Comparison of ENCODE assay signal across 9 cellular contexts in genomic region chr15:72358532-72359180, GRCh38. TPM values are rescaled to one million over a fixed set of nuclear protein-coding genes. Genes with fewer than 3 reads are reported as not detected.
DNase-seq lines count a peak whose midpoint lies in the region; ATAC-seq and TF ChIP-seq lines count a peak whose summit lies in the region.
"Had no signal": no experiment of that assay in that cellular context is flagged by ENCODE, and none has a peak within 500 bp of the region (broad histone marks: within the 10 kb centered on the region; RNA-seq: fewer than 3 reads in every experiment).

No MANE protein-coding gene starts in this region.

- TF ChIP-seq CTCF in C4-2B (conservative IDR thresholded peaks at IDR 0.05), result no peak
- TF ChIP-seq CTCF in CD8-positive, alpha-beta T cell (IDR thresholded peaks at IDR 0.05), result no peak

- H3K36me3 Mint-ChIP-seq in CD8-positive, alpha-beta T cell, result peaks cover 48% of the 10 kb centered on the region
- H3K36me3 Mint-ChIP-seq in naive thymus-derived CD8-positive, alpha-beta T cell, result peaks cover 0 to 47% (median 4%) of the 10 kb centered on the region in 3 donors

- H3K27me3 Mint-ChIP-seq in CD8-positive, alpha-beta T cell (ENCODE audit: low read depth), result no peaks in the 10 kb centered on the region
- H3K27me3 Mint-ChIP-seq in naive thymus-derived CD8-positive, alpha-beta T cell, result no peaks in the 10 kb centered on the region

- no peak overlapping the region for H3K4me3 ChIP-seq in CD8-positive, alpha-beta T cell (ENCODE audit: low read depth, low read length)

- H3K27ac ChIP-seq in C4-2B, result peak overlapping the region; percentile 72
- H3K27ac ChIP-seq in CD8-positive, alpha-beta T cell (ENCODE audit: low read depth, low read length), result no peak overlapping the region

- H3K9me3 Mint-ChIP-seq in CD8-positive, alpha-beta T cell, result no peaks in the 10 kb centered on the region
- H3K9me3 Mint-ChIP-seq in naive thymus-derived CD8-positive, alpha-beta T cell, result no peaks in the 10 kb centered on the region

- H3K27me3 ChIP-seq in CD8-positive, alpha-beta T cell (ENCODE audit: insufficient read depth, low read length), result no peaks in the 10 kb centered on the region

- CTCF ChIA-PET in CD8-positive, alpha-beta T cell (lab: Charles Lee), result interaction anchor here (1.4 kb wide), 1 partner anchor 14 kb away, joined by 3 read pairs; no protein-coding TSS in a partner anchor

- no peak overlapping the region for H3K27ac Mint-ChIP-seq in CD8-positive, alpha-beta T cell
- peak overlapping the region in 4 of 10 donors; percentile 8 to 60 (median 30) for H3K27ac Mint-ChIP-seq in naive thymus-derived CD8-positive, alpha-beta T cell

- POLR2A ChIA-PET in CD8-positive, alpha-beta T cell (lab: Charles Lee), result no interaction called here
- POLR2A ChIA-PET in naive thymus-derived CD8-positive, alpha-beta T cell (lab: Charles Lee), result no interaction called here

- no peak for ATAC-seq in CD8-positive, alpha-beta T cell
- ATAC-seq in GM19467 (IDR thresholded peaks at IDR 0.05; ENCODE audit: unreplicated experiment), result no peak
- no peak for ATAC-seq in naive thymus-derived CD8-positive, alpha-beta T cell

- DNase-seq in HT1080 (ENCODE audit: low read depth) (peak; percentile 70), dedifferentiated amniotic fluid mesenchymal stem cell (ENCODE audit: extremely low spot score) (peak; percentile 74), myocyte (ENCODE audit: low read depth) (peak; percentile 89), SK-N-DZ (ENCODE audit: low spot score) (no peak)
- DNase-seq in CD8-positive, alpha-beta T cell, result no peak
- no peak for DNase-seq in naive thymus-derived CD8-positive, alpha-beta T cell

- H3K4me1 Mint-ChIP-seq in CD8-positive, alpha-beta T cell (ENCODE audit: low read depth), result peaks cover 18% of the 10 kb centered on the region
- H3K4me1 Mint-ChIP-seq in naive thymus-derived CD8-positive, alpha-beta T cell, result peaks cover 5 to 21% (median 14%) of the 10 kb centered on the region in 4 donors

- H3K4me3 Mint-ChIP-seq in CD8-positive, alpha-beta T cell, result no peak overlapping the region
- peak overlapping the region in 2 of 10 donors; percentile 1 to 29 for H3K4me3 Mint-ChIP-seq in naive thymus-derived CD8-positive, alpha-beta T cell

- no peaks in the 10 kb centered on the region for H3K4me1 ChIP-seq in CD8-positive, alpha-beta T cell (ENCODE audit: insufficient read depth, low read length)

- H3K9me3 ChIP-seq in CD8-positive, alpha-beta T cell (ENCODE audit: low read length), result no peaks in the 10 kb centered on the region

- peaks cover 23% of the 10 kb centered on the region for H3K36me3 ChIP-seq in CD8-positive, alpha-beta T cell (ENCODE audit: insufficient read depth, low read length)

- intact Hi-C loops in CD8-positive, alpha-beta T cell (cut with DNase I, micrococcal nuclease), result no loop called here

RNA-seq across cellular contexts. Expression of gene HEXA, which starts 17.2 kb away (rescaled TPM):
- total RNA-seq in HT1080 (2014; rRNA removed; shearing (Covaris generic)), result 75.7 and 83.2 TPM in 2 replicates
- 95.8 and 108 TPM in 2 replicates for polyA plus RNA-seq in HT1080 (2015; cell fraction: cytosol; rRNA removed)
- 261 and 278 TPM in 2 replicates for polyA plus RNA-seq in HT1080 (2015; cell fraction: nucleus; rRNA removed)
- 153 and 159 TPM in 2 replicates for total RNA-seq in myocyte
- polyA plus RNA-seq in myocyte (2012), result 209 TPM
- total RNA-seq in CD8-positive, alpha-beta T cell, result 10 to 100 TPM; 68.6 to 76.0 TPM
- total RNA-seq in naive thymus-derived CD8-positive, alpha-beta T cell, result 100 to 1,000 TPM; 102 to 110 TPM
- 100 to 1,000 TPM in 1 of 3 donors, 10 to 100 TPM in 2; 80.0 to 113 (median 94.7) TPM for polyA plus RNA-seq in naive thymus-derived CD8-positive, alpha-beta T cell
- polyA plus RNA-seq in SK-N-DZ (2014; cell fraction: cytosol; rRNA removed), result 66.5 and 67.2 TPM in 2 replicates
- 155 and 158 TPM in 2 replicates for polyA plus RNA-seq in SK-N-DZ (2014; cell fraction: nucleus; rRNA removed)

RNA-seq across cellular contexts. Expression of gene CELF6, which starts 38.7 kb away (rescaled TPM):
- 0.34 TPM in 1 of 2 replicates, not detected in the other for total RNA-seq in HT1080 (2014; rRNA removed; shearing (Covaris generic))
- 0.18 TPM in 1 of 2 replicates, not detected in the other for polyA plus RNA-seq in HT1080 (2015; cell fraction: cytosol; rRNA removed)
- polyA plus RNA-seq in HT1080 (2015; cell fraction: nucleus; rRNA removed), result 2.2 and 3.4 TPM in 2 replicates
- 1.0 and 2.4 TPM in 2 replicates for total RNA-seq in myocyte
- polyA plus RNA-seq in myocyte (2012), result 1.0 TPM
- 1 to 10 TPM; 2.4 to 2.7 TPM for total RNA-seq in CD8-positive, alpha-beta T cell
- total RNA-seq in naive thymus-derived CD8-positive, alpha-beta T cell, result 1 to 10 TPM; 4.7 to 5.9 TPM
- polyA plus RNA-seq in naive thymus-derived CD8-positive, alpha-beta T cell, result under 1 TPM in 1 of 3 donors, not detected in 2; 0.18 TPM
- polyA plus RNA-seq in SK-N-DZ (2014; cell fraction: cytosol; rRNA removed), result 3.0 and 3.4 TPM in 2 replicates
- polyA plus RNA-seq in SK-N-DZ (2014; cell fraction: nucleus; rRNA removed), result 6.7 and 7.7 TPM in 2 replicates

RNA-seq across cellular contexts. Expression of gene TMEM202, which starts 39.4 kb away (rescaled TPM):
- not detected in 2 replicates for total RNA-seq in HT1080 (2014; rRNA removed; shearing (Covaris generic))
- not detected in 2 replicates for polyA plus RNA-seq in HT1080 (2015; cell fraction: cytosol; rRNA removed)
- polyA plus RNA-seq in HT1080 (2015; cell fraction: nucleus; rRNA removed), result not detected in 2 replicates
- total RNA-seq in myocyte, result not detected in 2 replicates
- polyA plus RNA-seq in myocyte (2012), result not detected
- total RNA-seq in CD8-positive, alpha-beta T cell, result not detected
- not detected for total RNA-seq in naive thymus-derived CD8-positive, alpha-beta T cell
- not detected for polyA plus RNA-seq in naive thymus-derived CD8-positive, alpha-beta T cell
- not detected in 2 replicates for polyA plus RNA-seq in SK-N-DZ (2014; cell fraction: cytosol; rRNA removed)
- not detected in 2 replicates for polyA plus RNA-seq in SK-N-DZ (2014; cell fraction: nucleus; rRNA removed)
- total RNA-seq: kidney epithelial cell had no signal

Comparison
In these comparisons a context has a peak if more than half of its experiments do, and no peak if none do; other contexts are left out.
1. DNase-seq: peak in HT1080 (single experiment), dedifferentiated amniotic fluid mesenchymal stem cell (single experiment) and myocyte (single experiment); none in CD8-positive, alpha-beta T cell (0 of 7), naive thymus-derived CD8-positive, alpha-beta T cell (0 of 10) and SK-N-DZ (single experiment).